ENCODE assay signal across 1 cellular context in the genomic region with DNA sequence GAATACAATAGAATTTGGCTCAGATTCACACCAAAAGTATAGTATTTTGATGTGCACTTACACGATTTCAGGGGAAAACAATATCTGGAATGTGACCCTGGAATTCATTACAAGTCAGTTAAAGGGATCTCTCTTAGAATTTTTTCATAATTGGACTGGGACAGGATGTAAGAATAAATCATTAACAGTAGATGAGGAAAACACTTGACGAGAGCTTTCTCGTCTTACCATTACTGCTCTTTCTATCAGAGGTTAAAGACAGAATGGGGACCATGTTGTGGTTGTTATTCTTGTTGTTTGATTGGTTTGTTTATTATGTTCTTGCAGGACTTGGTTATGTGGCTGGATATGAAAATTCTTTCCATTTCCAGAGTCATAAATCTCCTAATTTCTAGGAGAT. TPM values are rescaled to one million over a fixed set of nuclear protein-coding genes. Genes with fewer than 3 reads are reported as not detected.
"Had no signal": no experiment of that assay in that cellular context is flagged by ENCODE, and none has a peak within 500 bp of the region (broad histone marks: within the 10 kb centered on the region; RNA-seq: fewer than 3 reads in every experiment).

No MANE protein-coding gene starts in this region.

RNA-seq across cellular contexts. Expression of gene GOLGA8G, which starts 51.4 kb away (rescaled TPM):
- total RNA-seq: NCI-H460 had no signal
